In genomic region chr6:69835414-69836179, GRCh38 we compare ENCODE assay signal across 8 cellular contexts. TPM values are rescaled to one million over a fixed set of nuclear protein-coding genes. Genes with fewer than 3 reads are reported as not detected.
A peak's percentile ranks its signal among the peaks of the same experiment; 100 is the strongest.
DNase-seq lines count a peak whose midpoint lies in the region; ATAC-seq and TF ChIP-seq lines count a peak whose summit lies in the region.

No MANE protein-coding gene starts in this region.

- H3K27me3 Mint-ChIP-seq in Calu3 (ENCODE audit: unreplicated experiment): no peaks in the 10 kb centered on the region

- 4 to 7% (median 6%) methylated on average over 5 of the region's 5 CpGs for WGBS in stomach, 5 donors

- H3K27me3 ChIP-seq in stomach: no peaks in the 10 kb centered on the region

- no peaks in the 10 kb centered on the region for H3K36me3 Mint-ChIP-seq in Calu3 (ENCODE audit: insufficient read depth, unreplicated experiment)

- H3K4me1 ChIP-seq in stomach: peaks cover 0 to 6% (median 3%) of the 10 kb centered on the region in 4 donors

- H3K4me3 Mint-ChIP-seq in Calu3 (ENCODE audit: low read depth, unreplicated experiment): no peak overlapping the region

- DNase-seq in Calu3 (peak; percentile 27), NCI-H2171 (lab: John Stamatoyannopoulos, UW) (peak; percentile 34), amniotic epithelial cell (ENCODE audit: low read depth) (peak; percentile 62), iPS-NIHi7 (ENCODE audit: extremely low spot score) (peak; percentile 37), stomach (no peak), GM19240 (ENCODE audit: insufficient read length, low spot score) (no peak)

- H3K36me3 ChIP-seq in stomach: no peaks in the 10 kb centered on the region

- no peaks in the 10 kb centered on the region for H3K4me1 Mint-ChIP-seq in Calu3 (ENCODE audit: low read depth, unreplicated experiment)

- no peaks in the 10 kb centered on the region for H3K9me3 Mint-ChIP-seq in Calu3 (ENCODE audit: low read depth, unreplicated experiment)

- ATAC-seq in GM18858 (IDR thresholded peaks at IDR 0.05; ENCODE audit: unreplicated experiment) (peak; percentile 76), HG02981 (IDR thresholded peaks at IDR 0.05; ENCODE audit: unreplicated experiment) (peak; percentile 85)

- no peak overlapping the region for H3K27ac Mint-ChIP-seq in Calu3 (ENCODE audit: unreplicated experiment)

- TF ChIP-seq CTCF in Calu3 (IDR thresholded peaks at IDR 0.05; ENCODE audit: unreplicated experiment): peak; percentile 63
- TF ChIP-seq CTCF in stomach (IDR thresholded peaks at IDR 0.05): peak in 5 of 7 experiments; percentile 63 to 72 (median 65)

- no peak overlapping the region for H3K4me3 ChIP-seq in stomach

- no peak for TF ChIP-seq POLR2A in stomach (IDR thresholded peaks at IDR 0.05)

- H3K9me3 ChIP-seq in stomach: no peaks in the 10 kb centered on the region

- no TSS peak for BruUV-seq in Calu3 (replicated peaks; lab: Mats Ljungman, UMichigan)

- CTCF ChIA-PET in Calu3 (lab: Charles Lee): interaction anchor here (1.2 kb wide), 1 partner anchor 39 kb away, joined by 4 read pairs; the partner anchor contains the start of gene LMBRD1

- intact Hi-C loops in Calu3 (cut with micrococcal nuclease; ENCODE audit: unreplicated experiment) (loop anchor here (1.0 to 2.0 kb wide), 2 partner anchors 273 to 331 kb away; no protein-coding TSS in a partner anchor), stomach (cut with DNase I; ENCODE audit: low total_unique reads) (no loop called here)

- TF ChIP-seq EP300 in stomach (IDR thresholded peaks at IDR 0.05): no peak

- no peak overlapping the region for H3K27ac ChIP-seq in stomach

RNA-seq across cellular contexts. Expression of gene COL19A1, which starts 30.8 kb away (rescaled TPM):
- not detected in 2 replicates for total RNA-seq in Calu3 (2022)
- 10 to 100 TPM in 2 of 5 donors, 1 to 10 TPM in 1, under 1 TPM in 1, not detected in 1; 0.45 to 13.4 (median 7.1) TPM for total RNA-seq in stomach
- under 1 TPM in 1 of 3 donors, not detected in 2; 0.13 TPM for polyA plus RNA-seq in stomach

RNA-seq across cellular contexts. Expression of gene LMBRD1, which starts 38.8 kb away (rescaled TPM):
- total RNA-seq in Calu3 (2022) (35.7 and 36.6 TPM in 2 replicates), stomach (10 to 100 TPM in 4 of 5 donors, 1 to 10 TPM in 1; 9.8 to 83.0 (median 34.8) TPM)
- polyA plus RNA-seq in stomach: 10 to 100 TPM; 20.7 to 26.4 (median 25.7) TPM

Comparison
In these comparisons a context has a peak if more than half of its experiments do, and no peak if none do; other contexts are left out.
1. DNase-seq: peak in Calu3 (single experiment), NCI-H2171 (single experiment), amniotic epithelial cell (single experiment) and iPS-NIHi7 (single experiment); none in stomach (single experiment) and GM19240 (single experiment).